Comparison of ENCODE assay signal across 35 cellular contexts in the genomic region with DNA sequence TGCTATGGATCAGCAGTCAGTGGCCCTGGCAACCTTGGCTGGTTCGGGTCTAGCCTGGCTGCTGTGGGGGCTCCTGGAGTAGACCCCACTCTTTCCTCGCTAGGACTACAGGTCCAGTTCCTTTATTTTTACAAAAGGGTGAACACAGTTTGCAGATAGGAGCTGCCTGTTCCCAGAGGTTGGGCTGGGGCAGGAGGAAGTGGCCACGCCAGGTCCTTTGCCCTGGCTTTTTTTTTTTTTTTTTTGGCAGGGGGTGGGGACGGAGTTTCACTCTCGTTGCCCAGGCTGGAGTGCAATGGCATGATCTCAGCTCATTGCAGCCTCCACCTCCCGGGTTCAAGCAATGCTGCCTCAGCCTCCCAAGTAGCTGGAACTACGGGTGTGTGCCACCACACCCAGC. TPM values are rescaled to one million over a fixed set of nuclear protein-coding genes. Genes with fewer than 3 reads are reported as not detected.
A peak's percentile ranks its signal among the peaks of the same experiment; 100 is the strongest.
DNase-seq lines count a peak whose midpoint lies in the region; ATAC-seq, FAIRE-seq and TF ChIP-seq lines count a peak whose summit lies in the region.
"Had no signal": no experiment of that assay in that cellular context is flagged by ENCODE, and none has a peak within 500 bp of the region (broad histone marks: within the 10 kb centered on the region; RNA-seq: fewer than 3 reads in every experiment).

No MANE protein-coding gene starts in this region.

- H3K79me2 ChIP-seq in GM23338 (replicated peaks; ENCODE audit: insufficient read depth): no peaks in the 10 kb centered on the region

- H3K9me3 ChIP-seq in small intestine (ENCODE audit: control insufficient read depth, low read depth) (no peaks in the 10 kb centered on the region), T-helper 17 cell (ENCODE audit: control insufficient read depth, low read length, poor library complexity, severe bottlenecking) (no peaks in the 10 kb centered on the region)
- H3K9me3 ChIP-seq: ascending aorta; BLaER1 treated with 17β-estradiol and CSF1 and Interleukin-3, amounts not matched to agents 10 nM and 100 nM; prostate gland had no signal

- TF ChIP-seq CTCF in GM23338 (conservative IDR thresholded peaks at IDR 0.05; ENCODE audit: low read depth in 2 of 2): no peak

- no peaks in the 10 kb centered on the region for H3K9me2 ChIP-seq in GM23338 (ENCODE audit: insufficient read depth)

- no peak overlapping the region for H2AFZ ChIP-seq in GM23338

- 29 to 67% (median 47%) methylated on average over 7 of the region's 7 CpGs for WGBS in small intestine, 3 donors

- ATAC-seq in GM23338 (no peak), left colon (peak; percentile 36), T-helper 17 cell (no peak), SK-N-SH treated with all-trans-retinoic acid at 6 μM for 48 hours (no peak)
- ATAC-seq: activated CD4-positive, CD25-positive, alpha-beta regulatory T cell treated with anti-CD3 and anti-CD28 coated beads, Interleukin-2, amount 50 U/mL, for 24 hours; activated T-cell treated with anti-CD3 and anti-CD28 coated beads, Interleukin-2, amount 50 U/mL, for 72 hours; stimulated activated effector memory CD8-positive, alpha-beta T cell treated with anti-CD3 and anti-CD28 coated beads, Interleukin-12 subunit alpha, Interleukin-12 subunit beta, amount 100 ng/mL, for 72 hours had no signal

- H3K4me3 ChIP-seq in GM23338: no peak overlapping the region
- H3K4me3 ChIP-seq in small intestine (ENCODE audit: low read depth in 1 of 2, low read length in 2 of 2): no peak overlapping the region
- H3K4me3 ChIP-seq: ascending aorta; BLaER1 treated with 17β-estradiol and CSF1 and Interleukin-3, amounts not matched to agents 10 nM and 100 nM; cardiac muscle cell; coronary artery; K562; prostate gland had no signal

- H4K20me1 ChIP-seq in GM23338 (replicated peaks; ENCODE audit: insufficient read depth): peaks cover 11% of the 10 kb centered on the region; the same call in 1 of the 2 replicates

- H3F3A ChIP-seq in GM23338 (replicated peaks; ENCODE audit: low read depth): peaks cover 6% of the 10 kb centered on the region

- no peak overlapping the region for H3K4me2 ChIP-seq in GM23338
- H3K4me2 ChIP-seq: BLaER1 treated with 17β-estradiol and CSF1 and Interleukin-3, amounts not matched to agents 10 nM and 100 nM had no signal

- no peak overlapping the region for H3K27ac Mint-ChIP-seq in GM23338
- H3K27ac Mint-ChIP-seq in T-helper 17 cell: no peak overlapping the region
- H3K27ac Mint-ChIP-seq: activated T-cell treated with anti-CD3 and anti-CD28 coated beads, Interleukin-2, amount 50 U/mL, for 72 hours; immature natural killer cell; type B pancreatic cell had no signal

- H3K36me3 Mint-ChIP-seq in GM23338 (ENCODE audit: low read depth): peaks cover 9% of the 10 kb centered on the region; the same call in 2 of the 3 replicates
- H3K36me3 Mint-ChIP-seq in T-helper 17 cell (ENCODE audit: low read depth): no peaks in the 10 kb centered on the region
- H3K36me3 Mint-ChIP-seq: immature natural killer cell, naive B cell, type B pancreatic cell had no signal

- intact Hi-C loops in left colon (cut with DNase I, micrococcal nuclease): no loop called here

- peaks cover 7% of the 10 kb centered on the region for H3K27me3 Mint-ChIP-seq in GM23338 (ENCODE audit: insufficient read depth, low read depth, poor library complexity)
- no peaks in the 10 kb centered on the region for H3K27me3 Mint-ChIP-seq in T-helper 17 cell
- H3K27me3 Mint-ChIP-seq: naive B cell, type B pancreatic cell had no signal

- DNase-seq in GM23338 (ENCODE audit: low spot score) (no peak), OCI-M1 (lab: John Stamatoyannopoulos, UW) (peak; percentile 18), left colon (no peak), small intestine (peak; percentile 29), T-helper 17 cell (no peak), RKO (ENCODE audit: low spot score) (no peak)
- DNase-seq: activated CD4-positive, alpha-beta T cell treated with anti-CD3 and anti-CD28 coated beads, Interleukin-2, amount 50 U/mL, for 48 hours; activated T-cell treated with anti-CD3 and anti-CD28 coated beads, Interleukin-2, amount 50 U/mL, for 72 hours; COR-L47; DMS79; effector memory CD4-positive, alpha-beta T cell; GOT3; immature natural killer cell; naive B cell; NCI-H1105 treated with DMSO at 0.1 percent for 48 hours; NCI-H1930; NCI-H69; stimulated activated CD4-positive, alpha-beta T cell treated with anti-CD3 and anti-CD28 coated beads, Interleukin-15, amount 100 ng/mL, for 24 hours; T-helper 1 cell had no signal

- H3K27me3 ChIP-seq in GM23338 (ENCODE audit: insufficient read depth) (no peaks in the 10 kb centered on the region), small intestine (ENCODE audit: control insufficient read depth in 2 of 2, insufficient read depth in 2 of 2, low read length in 2 of 2) (no peaks in the 10 kb centered on the region)
- H3K27me3 ChIP-seq: ascending aorta; BLaER1 treated with 17β-estradiol and CSF1 and Interleukin-3, amounts not matched to agents 10 nM and 100 nM; cardiac muscle cell had no signal

- H3K4me1 Mint-ChIP-seq in GM23338: no peaks in the 10 kb centered on the region
- no peaks in the 10 kb centered on the region for H3K4me1 Mint-ChIP-seq in T-helper 17 cell
- H3K4me1 Mint-ChIP-seq: immature natural killer cell; stimulated activated effector memory CD8-positive, alpha-beta T cell treated with anti-CD3 and anti-CD28 coated beads, Interleukin-12 subunit alpha, Interleukin-12 subunit beta, amount 100 ng/mL, for 72 hours had no signal

- no peaks in the 10 kb centered on the region for H3K4me1 ChIP-seq in GM23338 (ENCODE audit: insufficient read depth)
- no peaks in the 10 kb centered on the region for H3K4me1 ChIP-seq in small intestine (ENCODE audit: control insufficient read depth in 2 of 2, insufficient read depth in 1 of 2, low read depth in 1 of 2, low read length in 1 of 2)
- H3K4me1 ChIP-seq: ascending aorta, prostate gland had no signal

- H3K9me3 Mint-ChIP-seq in GM23338: no peaks in the 10 kb centered on the region
- H3K9me3 Mint-ChIP-seq: activated T-cell treated with anti-CD3 and anti-CD28 coated beads, Interleukin-2, amount 50 U/mL, for 72 hours; immature natural killer cell; naive B cell; stimulated activated effector memory CD8-positive, alpha-beta T cell treated with anti-CD3 and anti-CD28 coated beads, Interleukin-12 subunit alpha, Interleukin-12 subunit beta, amount 100 ng/mL, for 72 hours; type B pancreatic cell had no signal

- H3K36me3 ChIP-seq in GM23338 (ENCODE audit: insufficient read depth): peaks cover 3% of the 10 kb centered on the region; the same call in 1 of the 2 replicates
- no peaks in the 10 kb centered on the region for H3K36me3 ChIP-seq in small intestine (ENCODE audit: control insufficient read depth in 2 of 2, insufficient read depth in 2 of 2, low read length in 2 of 2)
- H3K36me3 ChIP-seq: prostate gland had no signal

- H3K27ac ChIP-seq in GM23338 (ENCODE audit: low read depth) (peak overlapping the region; percentile 50; the same call in 1 of the 2 replicates), small intestine (ENCODE audit: low read depth in 1 of 2, low read length in 1 of 2) (no peak overlapping the region)
- H3K27ac ChIP-seq: ascending aorta; BLaER1 treated with 17β-estradiol and CSF1 and Interleukin-3, amounts not matched to agents 10 nM and 100 nM; cardiac muscle cell; coronary artery; prostate gland had no signal

- FAIRE-seq in small intestine (lab: Jason Lieb, UNC): no peak
- FAIRE-seq: G401.6, K562, RCC 7860 had no signal

- no peak overlapping the region for H3K4me3 Mint-ChIP-seq in GM23338
- H3K4me3 Mint-ChIP-seq in T-helper 17 cell: no peak overlapping the region
- H3K4me3 Mint-ChIP-seq: activated T-cell treated with anti-CD3 and anti-CD28 coated beads, Interleukin-2, amount 50 U/mL, for 72 hours; immature natural killer cell; stimulated activated effector memory CD8-positive, alpha-beta T cell treated with anti-CD3 and anti-CD28 coated beads, Interleukin-12 subunit alpha, Interleukin-12 subunit beta, amount 100 ng/mL, for 72 hours; type B pancreatic cell had no signal

TF ChIP-seq in GM23338, 12 proteins besides CTCF, POLR2A, EP300 and RAD21:
- TF ChIP-seq POLR2AphosphoS5 (IDR thresholded peaks at IDR 0.05; ENCODE audit: low read depth) (0 out of 2 replicates have a peak, but pooled peaks have one; percentile 8), JUNB (IDR thresholded peaks at IDR 0.05; ENCODE audit: unreplicated experiment) (no peak)

TF ChIP-seq in SK-N-SH treated with all-trans-retinoic acid at 6 μM for 48 hours, 23 proteins besides CTCF, POLR2A, EP300 and RAD21 (continues in another document):
- TF ChIP-seq ZFP30 (CRISPR knock-in tag; IDR thresholded peaks at IDR 0.05) (no peak), ZFP3 (CRISPR knock-in tag; IDR thresholded peaks at IDR 0.05) (no peak), SNAI2 (CRISPR knock-in tag; IDR thresholded peaks at IDR 0.05) (no peak)

RNA-seq across cellular contexts. Expression of gene SLC2A6, which starts 7.9 kb away (rescaled TPM):
- 30.9 and 39.3 TPM in 2 replicates for total RNA-seq in GM23338 (2014; rRNA removed; shearing (Covaris generic))
- polyA plus RNA-seq in GM23338 (2016; fragmentation: Nextera tagmentation; extraction: Ambion mirVana) (17.5 and 17.6 TPM in 2 replicates), small intestine (1 to 10 TPM in 2 of 3 donors, under 1 TPM in 1; 0.89 to 2.5 (median 1.6) TPM)
- total RNA-seq in left colon (1 to 10 TPM; 1.6 to 2.9 TPM), T-helper 17 cell (1 to 10 TPM; 1.5 to 3.4 TPM)

RNA-seq across cellular contexts. Expression of gene CACFD1, which starts 11.2 kb away (rescaled TPM):
- 12.0 and 18.2 TPM in 2 replicates for total RNA-seq in GM23338 (2014; rRNA removed; shearing (Covaris generic))
- 4.5 and 5.8 TPM in 2 replicates for polyA plus RNA-seq in GM23338 (2016; fragmentation: Nextera tagmentation; extraction: Ambion mirVana)
- 10 to 100 TPM; 66.1 to 75.4 TPM for total RNA-seq in left colon
- polyA plus RNA-seq in small intestine: 10 to 100 TPM; 27.0 to 30.8 (median 28.2) TPM
- 1 to 10 TPM; 1.4 to 3.8 TPM for total RNA-seq in T-helper 17 cell

RNA-seq across cellular contexts. Expression of gene ADAMTS13, which starts 48.8 kb away (rescaled TPM):
- 3.1 and 6.0 TPM in 2 replicates for total RNA-seq in GM23338 (2014; rRNA removed; shearing (Covaris generic))
- polyA plus RNA-seq in GM23338 (2016; fragmentation: Nextera tagmentation; extraction: Ambion mirVana) (4.4 and 6.0 TPM in 2 replicates), small intestine (10 to 100 TPM in 1 of 3 donors, 1 to 10 TPM in 2; 2.4 to 16.8 (median 6.5) TPM)
- total RNA-seq in left colon (1 to 10 TPM; 3.0 to 4.4 TPM), T-helper 17 cell (1 to 10 TPM; 1.1 to 1.9 TPM)

RNA-seq across cellular contexts. Expression of gene REXO4, which starts 53.2 kb away (rescaled TPM):
- 34.3 and 36.3 TPM in 2 replicates for total RNA-seq in GM23338 (2014; rRNA removed; shearing (Covaris generic))
- 31.1 and 38.1 TPM in 2 replicates for polyA plus RNA-seq in GM23338 (2016; fragmentation: Nextera tagmentation; extraction: Ambion mirVana)
- 10 to 100 TPM; 18.4 to 22.5 TPM for total RNA-seq in left colon
- polyA plus RNA-seq in small intestine: 10 to 100 TPM; 18.9 to 22.9 (median 20.1) TPM
- 10 to 100 TPM; 17.0 to 23.4 TPM for total RNA-seq in T-helper 17 cell

RNA-seq across cellular contexts. Expression of gene MYMK, which starts 53.8 kb away (rescaled TPM):
- not detected in 2 replicates for total RNA-seq in GM23338 (2014; rRNA removed; shearing (Covaris generic))
- polyA plus RNA-seq in GM23338 (2016; fragmentation: Nextera tagmentation; extraction: Ambion mirVana): 0.54 TPM in 1 of 2 replicates, not detected in the other
- total RNA-seq in left colon: not detected
- not detected for polyA plus RNA-seq in small intestine
- total RNA-seq in T-helper 17 cell: not detected
- total RNA-seq: activated T-cell treated with anti-CD3 and anti-CD28 coated beads, Interleukin-2, amount 50 U/mL, for 72 hours; ascending aorta; cardiac muscle cell; epithelial cell of proximal tubule; glomerular endothelial cell; HT1080; K562; mesenteric fat pad; prostate gland had no signal
- polyA plus RNA-seq: cardiac muscle cell, immature natural killer cell, K562 had no signal

Comparison
In these comparisons a context has a peak if more than half of its experiments do, and no peak if none do; other contexts are left out.
1. DNase-seq: peak in OCI-M1 (single experiment) and small intestine (single experiment); none in GM23338 (single experiment), left colon (0 of 2), T-helper 17 cell (0 of 3) and RKO (single experiment).